14 cellular contexts compared by ENCODE assay signal in the genomic region with DNA sequence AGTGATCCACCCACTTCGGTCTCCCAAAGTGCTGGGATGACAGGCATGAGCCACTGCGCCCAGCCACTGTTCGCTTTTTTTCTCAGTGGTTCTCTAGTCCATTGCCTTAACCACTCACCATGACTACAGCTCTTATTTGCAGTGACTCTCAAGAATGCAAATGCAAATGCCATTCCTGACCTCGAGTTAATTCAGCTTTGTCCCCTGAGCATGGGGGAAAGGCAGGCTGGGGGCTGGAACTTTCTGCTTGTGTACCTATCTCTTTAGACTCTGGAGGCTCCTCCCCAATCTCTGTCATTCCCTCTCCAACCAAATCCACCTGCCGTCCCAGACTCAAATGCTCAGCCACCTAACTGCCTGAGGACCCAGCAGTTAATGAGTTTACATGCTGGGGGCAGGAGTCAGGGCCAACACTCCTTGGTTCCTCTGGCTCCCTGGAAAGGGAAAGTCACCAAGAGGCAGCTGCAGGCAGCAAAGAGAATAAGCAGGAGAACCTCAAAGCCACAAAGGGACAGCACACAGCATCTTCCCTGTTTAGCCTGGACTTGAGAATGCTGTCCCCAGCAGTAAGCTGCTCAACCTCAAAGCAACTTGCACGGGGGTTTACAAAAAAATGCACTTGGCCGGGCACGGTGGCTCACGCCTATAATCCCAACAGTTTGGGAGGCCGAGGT. TPM values are rescaled to one million over a fixed set of nuclear protein-coding genes. Genes with fewer than 3 reads are reported as not detected.
DNase-seq lines count a peak whose midpoint lies in the region; ATAC-seq, FAIRE-seq and TF ChIP-seq lines count a peak whose summit lies in the region.
"Had no signal": no experiment of that assay in that cellular context is flagged by ENCODE, and none has a peak within 500 bp of the region (broad histone marks: within the 10 kb centered on the region; RNA-seq: fewer than 3 reads in every experiment).

No MANE protein-coding gene starts in this region.

- H3K27ac Mint-ChIP-seq in activated CD8-positive, alpha-beta T cell treated with anti-CD3 and anti-CD28 coated beads for 36 hours = no peak overlapping the region
- H3K27ac Mint-ChIP-seq: IgD-negative memory B cell had no signal

- peaks cover 15% of the 10 kb centered on the region; the same call in 1 of the 2 replicates for H4K20me1 ChIP-seq in HepG2 (ENCODE audit: insufficient read depth, low read length)

- H3K36me3 Mint-ChIP-seq in activated CD8-positive, alpha-beta T cell treated with anti-CD3 and anti-CD28 coated beads for 36 hours (ENCODE audit: low read depth) = no peaks in the 10 kb centered on the region
- H3K36me3 Mint-ChIP-seq: IgD-negative memory B cell had no signal

- DNase-seq in cardiac muscle cell (ENCODE audit: low read depth in 1 of 2, low spot score in 1 of 2) = peak in 1 of 2 donors; percentile 68
- no peak for DNase-seq in left ventricle myocardium superior
- DNase-seq in astrocyte of the hippocampus (ENCODE audit: low read depth, low spot score) = peak; percentile 81
- DNase-seq in HepG2 (ENCODE audit: low spot score) = peak; percentile 90
- DNase-seq in activated CD8-positive, alpha-beta T cell treated with anti-CD3 and anti-CD28 coated beads for 36 hours = no peak
- no peak for DNase-seq in AG08396 (ENCODE audit: low spot score)
- DNase-seq: left cardiac atrium; NCI-H226; stimulated activated CD4-positive, alpha-beta T cell treated with anti-CD3 and anti-CD28 coated beads, Interleukin-4, amount 100 ng/mL, for 4 hours had no signal

- H3K9me3 Mint-ChIP-seq in activated CD8-positive, alpha-beta T cell treated with anti-CD3 and anti-CD28 coated beads for 36 hours = no peaks in the 10 kb centered on the region

- H3K79me2 ChIP-seq in HepG2 (ENCODE audit: insufficient read depth, low read length) = peaks cover 16% of the 10 kb centered on the region

- no peak overlapping the region for H3K4me3 Mint-ChIP-seq in activated CD8-positive, alpha-beta T cell treated with anti-CD3 and anti-CD28 coated beads for 36 hours
- H3K4me3 Mint-ChIP-seq: IgD-negative memory B cell had no signal

- H3K9me3 ChIP-seq in cardiac muscle cell (ENCODE audit: low read depth) = no peaks in the 10 kb centered on the region
- H3K9me3 ChIP-seq in HepG2 (ENCODE audit: low read length) = no peaks in the 10 kb centered on the region

- intact Hi-C loops in left ventricle myocardium superior (cut with micrococcal nuclease) = loop anchor here (10.0 kb wide), 1 partner anchor 368 kb away; no protein-coding TSS in a partner anchor
- intact Hi-C loops in HepG2 (cut with micrococcal nuclease; ENCODE audit: unreplicated experiment) = loop anchor here (5.0 to 10.0 kb wide), 2 partner anchors 68 to 391 kb away; a partner anchor contains a TSS
- intact Hi-C loops in activated CD8-positive, alpha-beta T cell treated with anti-CD3 and anti-CD28 coated beads for 36 hours (cut with micrococcal nuclease) = no loop called here

- H3K9ac ChIP-seq in HepG2 (ENCODE audit: insufficient read depth, low read depth, low read length) = peak overlapping the region; percentile 20

- no peak for TF ChIP-seq POLR2A in HepG2 (IDR thresholded peaks at IDR 0.05; ENCODE audit: insufficient read depth in 1 of 2, low read depth in 2 of 2, low read length in 2 of 2)

- in situ Hi-C loops in HepG2 (cut with HindIII; ENCODE audit: extremely low pct_ligation_motif_present, low pct_unique_long_range_greater_than_20kb) = no loop called here

- BruUV-seq in HepG2 (replicated peaks; lab: Mats Ljungman, UMichigan) = no TSS peak

- ATAC-seq in left ventricle myocardium superior (no peak), HepG2 (peak; percentile 84), GM19455 (IDR thresholded peaks at IDR 0.05; ENCODE audit: unreplicated experiment) (no peak), HG02759 (IDR thresholded peaks at IDR 0.05; ENCODE audit: unreplicated experiment) (no peak)
- ATAC-seq in activated CD8-positive, alpha-beta T cell treated with anti-CD3 and anti-CD28 coated beads for 36 hours = no peak
- ATAC-seq: left cardiac atrium had no signal

- CTCF ChIA-PET in HepG2 (lab: Yijun Ruan, JAX; ENCODE audit: low intra/inter-chr PET ratio, low total read pairs) = no interaction called here
- CTCF ChIA-PET in activated CD8-positive, alpha-beta T cell treated with anti-CD3 and anti-CD28 coated beads for 36 hours (lab: Charles Lee) = interaction anchor here (0.7 to 3.1 kb wide), 17 partner anchors 10 to 390 kb away, joined by 3 to 50 read pairs (median 5); a partner anchor contains a TSS

- peak overlapping the region; percentile 62 for H3K27ac ChIP-seq in cardiac muscle cell
- peak overlapping the region; percentile 64 for H3K27ac ChIP-seq in HepG2 (ENCODE audit: extremely low read length, insufficient read depth, low read length)

- 66% methylated on average over 10 of the region's 10 CpGs for WGBS in HepG2 (ENCODE audit: low lambda C conversion rate)

- H3K27me3 ChIP-seq in cardiac muscle cell (no peaks in the 10 kb centered on the region), HepG2 (ENCODE audit: control insufficient read depth in 1 of 2, insufficient read depth in 2 of 2, low read length in 2 of 2) (no peaks in the 10 kb centered on the region)

- H3K36me3 ChIP-seq in cardiac muscle cell = no peaks in the 10 kb centered on the region
- peaks cover 19 to 43% of the 10 kb centered on the region in 2 experiments for H3K36me3 ChIP-seq in HepG2 (replicated peaks in 1 of 2; ENCODE audit: control insufficient read depth in 1 of 2, insufficient read depth in 2 of 2, low read length in 2 of 2)

- H2AFZ ChIP-seq in HepG2 (ENCODE audit: low read length) = no peak overlapping the region

- TF ChIP-seq CTCF in cardiac muscle cell (IDR thresholded peaks at IDR 0.05; ENCODE audit: low read depth, low read length) (no peak), HepG2 (CRISPR knock-in tag; IDR thresholded peaks at IDR 0.05) (no peak; the same call in 1 of the 2 replicates)
- no peak for TF ChIP-seq CTCF in activated CD8-positive, alpha-beta T cell treated with anti-CD3 and anti-CD28 coated beads for 36 hours (IDR thresholded peaks at IDR 0.05)

- no peak overlapping the region for H3K4me3 ChIP-seq in cardiac muscle cell
- no peak overlapping the region for H3K4me3 ChIP-seq in HepG2 (replicated peaks in 1 of 3; ENCODE audit: insufficient read depth in 1 of 3, low read depth in 2 of 3, low read length in 3 of 3)

- H3K27me3 Mint-ChIP-seq in activated CD8-positive, alpha-beta T cell treated with anti-CD3 and anti-CD28 coated beads for 36 hours = no peaks in the 10 kb centered on the region

- POLR2A ChIA-PET in HepG2 (lab: Yijun Ruan, JAX) = interaction anchor here (0.6 to 5.1 kb wide), 7 partner anchors 10 to 830 kb away, joined by 3 to 99 read pairs (median 4); no protein-coding TSS in a partner anchor
- POLR2A ChIA-PET in activated CD8-positive, alpha-beta T cell treated with anti-CD3 and anti-CD28 coated beads for 36 hours (lab: Charles Lee) = interaction anchor here (1.3 kb wide), 1 partner anchor 43 kb away, joined by 3 read pairs; a partner anchor contains a TSS

- H3K4me2 ChIP-seq in HepG2 (ENCODE audit: low read depth, low read length) = peak overlapping the region; percentile 4; the same call in 1 of the 2 replicates

- H3K4me1 ChIP-seq in cardiac muscle cell (ENCODE audit: low read depth) = no peaks in the 10 kb centered on the region
- peaks cover 55% of the 10 kb centered on the region for H3K4me1 ChIP-seq in HepG2 (ENCODE audit: insufficient read depth, low read length)

- TF ChIP-seq EP300 in HepG2 (IDR thresholded peaks at IDR 0.05; ENCODE audit: low read depth in 2 of 2, low read length in 2 of 2) (no peak), HepG2 (CRISPR knock-in tag; IDR thresholded peaks at IDR 0.05; ENCODE audit: borderline replicate concordance) (no peak)

- peak; percentile 73 for FAIRE-seq in HepG2 (lab: Jason Lieb, UNC)

- no peak for TF ChIP-seq RAD21 in HepG2 (CRISPR knock-in tag; IDR thresholded peaks at IDR 0.05)

- H3K4me1 Mint-ChIP-seq in activated CD8-positive, alpha-beta T cell treated with anti-CD3 and anti-CD28 coated beads for 36 hours (ENCODE audit: low read depth) = peaks cover 2% of the 10 kb centered on the region

RNA-seq across cellular contexts. Expression of a gene that starts 5.3 kb away (rescaled TPM):
- total RNA-seq in cardiac muscle cell (not detected in 2 replicates), left ventricle myocardium superior (not detected), HepG2 (2016; rRNA removed; fragmentation: Illumina TruSeq; extraction: Trizol) (27.0 and 34.7 TPM in 2 replicates)
- polyA plus RNA-seq in cardiac muscle cell (not detected in 2 replicates), HepG2 (2011; rRNA removed) (13.4 and 18.2 TPM in 2 replicates)
- 8.0 and 9.3 TPM in 2 replicates for total RNA-seq in HepG2 (2016; cell fraction: cytosol; rRNA removed; fragmentation: Illumina TruSeq; extraction: Trizol; ENCODE audit: low read depth)
- total RNA-seq in HepG2 (2016; cell fraction: insoluble cytoplasmic fraction; rRNA removed; fragmentation: Illumina TruSeq; extraction: Trizol) = 23.4 and 36.7 TPM in 2 replicates
- 19.4 and 20.4 TPM in 2 replicates for total RNA-seq in HepG2 (2016; cell fraction: membrane; rRNA removed; fragmentation: Illumina TruSeq; extraction: Trizol)
- total RNA-seq in HepG2 (2016; cell fraction: nucleus; rRNA removed; fragmentation: Illumina TruSeq; extraction: Trizol) = 29.9 and 31.7 TPM in 2 replicates
- 7.6 and 12.7 TPM in 2 replicates for polyA plus RNA-seq in HepG2 (2011; cell fraction: cytosol; rRNA removed)
- polyA plus RNA-seq in HepG2 (2011; cell fraction: nucleus; rRNA removed) = 41.8 and 43.1 TPM in 2 replicates
- 21.5 and 22.4 TPM in 2 replicates for polyA plus RNA-seq in HepG2 (2012)
- polyA plus RNA-seq in HepG2 (2016; cell fraction: cytosol; fragmentation: Illumina TruSeq; extraction: Trizol; ENCODE audit: low read depth) = 6.0 and 7.0 TPM in 2 replicates
- polyA plus RNA-seq in HepG2 (2016; cell fraction: insoluble cytoplasmic fraction; fragmentation: Illumina TruSeq; extraction: Trizol; ENCODE audit: low read depth) = 27.7 and 38.7 TPM in 2 replicates
- polyA plus RNA-seq in HepG2 (2016; cell fraction: membrane; fragmentation: Illumina TruSeq; extraction: Trizol; ENCODE audit: low read depth) = 13.6 and 14.7 TPM in 2 replicates
- polyA plus RNA-seq in HepG2 (2016; cell fraction: nucleus; fragmentation: Illumina TruSeq; extraction: Trizol; ENCODE audit: insufficient read depth, low read depth) = 64.2 and 66.0 TPM in 2 replicates
- 56.3 TPM in 1 of 2 replicates, not detected in the other for polyA minus RNA-seq in HepG2 (2011; rRNA and poly(A)+ RNA removed; ENCODE audit: low replicate concordance)
- 14.7 and 17.2 TPM in 2 replicates for polyA minus RNA-seq in HepG2 (2011; cell fraction: cytosol; rRNA and poly(A)+ RNA removed)
- polyA minus RNA-seq in HepG2 (2011; cell fraction: nucleus; rRNA and poly(A)+ RNA removed) = 16.5 and 21.5 TPM in 2 replicates
- not detected for total RNA-seq in activated CD8-positive, alpha-beta T cell treated with anti-CD3 and anti-CD28 coated beads for 36 hours
- total RNA-seq: fibroblast of lung, left cardiac atrium, SK-MEL-5 had no signal
- polyA plus RNA-seq: fibroblast of lung, IgD-negative memory B cell had no signal

RNA-seq across cellular contexts. Expression of a gene that starts 43.3 kb away (rescaled TPM):
- 15.6 and 20.5 TPM in 2 replicates for total RNA-seq in cardiac muscle cell
- 17.9 and 24.4 TPM in 2 replicates for polyA plus RNA-seq in cardiac muscle cell
- 8.7 TPM for total RNA-seq in left ventricle myocardium superior
- 11.1 and 12.9 TPM in 2 replicates for total RNA-seq in HepG2 (2016; rRNA removed; fragmentation: Illumina TruSeq; extraction: Trizol)
- 2.9 and 3.0 TPM in 2 replicates for total RNA-seq in HepG2 (2016; cell fraction: cytosol; rRNA removed; fragmentation: Illumina TruSeq; extraction: Trizol; ENCODE audit: low read depth)
- 11.4 and 12.4 TPM in 2 replicates for total RNA-seq in HepG2 (2016; cell fraction: insoluble cytoplasmic fraction; rRNA removed; fragmentation: Illumina TruSeq; extraction: Trizol)
- 6.7 and 7.4 TPM in 2 replicates for total RNA-seq in HepG2 (2016; cell fraction: membrane; rRNA removed; fragmentation: Illumina TruSeq; extraction: Trizol)
- total RNA-seq in HepG2 (2016; cell fraction: nucleus; rRNA removed; fragmentation: Illumina TruSeq; extraction: Trizol) = 6.3 and 8.5 TPM in 2 replicates
- polyA plus RNA-seq in HepG2 (2011; rRNA removed) = 7.5 and 7.9 TPM in 2 replicates
- polyA plus RNA-seq in HepG2 (2011; cell fraction: cytosol; rRNA removed) = 7.3 TPM in 2 replicates
- polyA plus RNA-seq in HepG2 (2011; cell fraction: nucleus; rRNA removed) = 5.4 and 5.7 TPM in 2 replicates
- 4.9 and 5.2 TPM in 2 replicates for polyA plus RNA-seq in HepG2 (2012)
- polyA plus RNA-seq in HepG2 (2016; cell fraction: cytosol; fragmentation: Illumina TruSeq; extraction: Trizol; ENCODE audit: low read depth) = 2.1 and 2.4 TPM in 2 replicates
- 15.7 and 18.4 TPM in 2 replicates for polyA plus RNA-seq in HepG2 (2016; cell fraction: insoluble cytoplasmic fraction; fragmentation: Illumina TruSeq; extraction: Trizol; ENCODE audit: low read depth)
- polyA plus RNA-seq in HepG2 (2016; cell fraction: membrane; fragmentation: Illumina TruSeq; extraction: Trizol; ENCODE audit: low read depth) = 4.8 and 5.4 TPM in 2 replicates
- 11.1 and 11.5 TPM in 2 replicates for polyA plus RNA-seq in HepG2 (2016; cell fraction: nucleus; fragmentation: Illumina TruSeq; extraction: Trizol; ENCODE audit: insufficient read depth, low read depth)
- polyA minus RNA-seq in HepG2 (2011; rRNA and poly(A)+ RNA removed; ENCODE audit: low replicate concordance) = 5.8 and 9.3 TPM in 2 replicates
- polyA minus RNA-seq in HepG2 (2011; cell fraction: cytosol; rRNA and poly(A)+ RNA removed) = 3.1 and 3.3 TPM in 2 replicates
- polyA minus RNA-seq in HepG2 (2011; cell fraction: nucleus; rRNA and poly(A)+ RNA removed) = 8.5 and 12.4 TPM in 2 replicates
- total RNA-seq in activated CD8-positive, alpha-beta T cell treated with anti-CD3 and anti-CD28 coated beads for 36 hours = 10 to 100 TPM; 19.8 to 20.7 TPM

Comparison
In these comparisons a context has a peak if more than half of its experiments do, and no peak if none do; other contexts are left out.
1. DNase-seq: peak in astrocyte of the hippocampus (single experiment) and HepG2 (single experiment); none in left ventricle myocardium superior (single experiment), activated CD8-positive, alpha-beta T cell treated with anti-CD3 and anti-CD28 coated beads for 36 hours (single experiment) and AG08396 (single experiment).